ENCODE assay signal across 24 cellular contexts in the genomic region with DNA sequence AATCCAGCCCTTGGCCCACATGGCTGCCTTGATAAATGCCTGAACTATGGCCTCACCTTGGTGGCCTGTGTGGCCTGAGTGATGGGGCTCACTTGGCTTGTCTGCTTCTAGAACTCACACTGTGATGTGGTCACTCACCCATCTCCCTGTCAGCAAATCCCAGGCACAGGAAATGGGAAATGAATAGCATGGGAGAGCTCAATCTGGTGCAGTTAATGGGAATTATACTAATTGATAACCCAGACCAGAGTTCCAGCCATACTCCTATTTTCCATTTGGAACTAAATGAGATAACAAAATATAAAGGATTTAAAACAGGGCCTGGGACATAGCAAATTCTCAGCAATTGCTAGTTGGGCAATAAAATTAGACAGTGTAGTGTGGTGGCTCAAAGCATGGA.
"Had no signal": no experiment of that assay in that cellular context is flagged by ENCODE, and none has a peak within 500 bp of the region (broad histone marks: within the 10 kb centered on the region; RNA-seq: fewer than 3 reads in every experiment).

No MANE protein-coding gene starts in this region.

- H3K27me3 ChIP-seq: neural progenitor cell, pancreas, right lobe of liver, sigmoid colon, testis, transverse colon, upper lobe of right lung, uterus had no signal

- ATAC-seq: naive thymus-derived CD4-positive, alpha-beta T cell; natural killer cell; pancreas; right cardiac atrium; right lobe of liver; stimulated activated effector memory CD8-positive, alpha-beta T cell treated with anti-CD3 and anti-CD28 coated beads, Interleukin-12 subunit alpha, Interleukin-12 subunit beta, amount 100 ng/mL, for 72 hours; stimulated activated naive B cell treated with anti-CD40 and anti-IgM and Interleukin-4, amounts not matched to agents 10 μg/mL and 1 μg/mL and 100 μg/mL, for 72 hours; upper lobe of right lung had no signal

- H3K4me3 ChIP-seq: neural progenitor cell, pancreas, prostate gland, right lobe of liver, sigmoid colon, suprapubic skin, testis, tibial artery, transverse colon, upper lobe of right lung, uterus had no signal

- H3K27ac ChIP-seq: neural progenitor cell, pancreas, prostate gland, right lobe of liver, sigmoid colon, suprapubic skin, testis, tibial artery, transverse colon, upper lobe of right lung, uterus had no signal

- H3K9ac ChIP-seq: neural progenitor cell had no signal

- H3K36me3 ChIP-seq: neural progenitor cell, pancreas, prostate gland, right lobe of liver, sigmoid colon, suprapubic skin, tibial artery, transverse colon, upper lobe of right lung, uterus had no signal

- H3K4me1 ChIP-seq: pancreas, prostate gland, right lobe of liver, sigmoid colon, testis, tibial artery, transverse colon, uterus had no signal

- H3K4me2 ChIP-seq: neural progenitor cell had no signal

- H3K9me3 ChIP-seq: pancreas, prostate gland, right lobe of liver, sigmoid colon, suprapubic skin, testis, tibial artery, transverse colon, upper lobe of right lung, uterus had no signal

- H2AFZ ChIP-seq: neural progenitor cell had no signal

- DNase-seq: naive thymus-derived CD4-positive, alpha-beta T cell; natural killer cell; occipital lobe; pancreas; right cardiac atrium; right lobe of liver; sigmoid colon; small intestine; stimulated activated CD4-positive, alpha-beta T cell treated with anti-CD3 and anti-CD28 coated beads, Interleukin-15, amount 100 ng/mL, for 24 hours; stimulated activated CD4-positive, alpha-beta T cell treated with anti-CD3 and anti-CD28 coated beads, Interleukin-2, amount 100 ng/mL, for 24 hours; stimulated activated CD4-positive, alpha-beta T cell treated with anti-CD3 and anti-CD28 coated beads, Interleukin-2, amount 100 ng/mL, for 48 hours; stimulated activated CD4-positive, alpha-beta T cell treated with anti-CD3 and anti-CD28 coated beads, Interleukin-4, amount 100 ng/mL, for 24 hours; stimulated activated naive B cell treated with anti-CD40 and anti-IgM and Interleukin-4, amounts not matched to agents 10 μg/mL and 1 μg/mL and 100 μg/mL, for 72 hours; stimulated activated naive CD4-positive, alpha-beta T cell treated with Interleukin-2 at 50 U/mL for 16 hours; substantia nigra; testis; tibial artery; transverse colon; upper lobe of right lung; uterus had no signal
